11 cellular contexts compared by ENCODE assay signal in genomic region chr5:126003309-126003708, GRCh38.
DNase-seq lines count a peak whose midpoint lies in the region; ATAC-seq, FAIRE-seq and TF ChIP-seq lines count a peak whose summit lies in the region.
"Had no signal": no experiment of that assay in that cellular context is flagged by ENCODE, and none has a peak within 500 bp of the region (broad histone marks: within the 10 kb centered on the region; RNA-seq: fewer than 3 reads in every experiment).

No MANE protein-coding gene starts in this region.

- H3K4me3 ChIP-seq in fibroblast of mammary gland (ENCODE audit: control insufficient read depth, low read depth, low read length): no peak overlapping the region
- H3K4me3 ChIP-seq: lung had no signal

- H3K4me3 Mint-ChIP-seq in osteocyte (ENCODE audit: unreplicated experiment): no peak overlapping the region
- H3K4me3 Mint-ChIP-seq: CD4-positive, CD25-positive, alpha-beta regulatory T cell had no signal

- peak; percentile 67 for DNase-seq in AG08395 (ENCODE audit: low spot score)
- DNase-seq in NCI-H446 treated with DMSO at 0.1 percent for 48 hours (lab: John Stamatoyannopoulos, UW): peak; percentile 91
- DNase-seq in fibroblast of mammary gland (ENCODE audit: low read depth): peak; percentile 88
- DNase-seq in osteocyte (ENCODE audit: extremely low spot score, unreplicated experiment): no peak
- DNase-seq in GM19239 (ENCODE audit: insufficient read length, low spot score): no peak
- DNase-seq in occipital lobe (lab: John Stamatoyannopoulos, UW): no peak
- DNase-seq in RPMI8226: no peak
- DNase-seq: activated T-cell treated with anti-CD3 and anti-CD28 coated beads, Interleukin-2, amount 50 U/mL, for 1 hour; CD4-positive, CD25-positive, alpha-beta regulatory T cell had no signal

- H3K27ac Mint-ChIP-seq in osteocyte (ENCODE audit: unreplicated experiment): peak overlapping the region; percentile 83
- H3K27ac Mint-ChIP-seq: CD4-positive, CD25-positive, alpha-beta regulatory T cell had no signal

- FAIRE-seq in GM19239 (lab: Jason Lieb, UNC): no peak

- TF ChIP-seq CTCF in fibroblast of mammary gland (conservative IDR thresholded peaks at IDR 0.05; ENCODE audit: control insufficient read depth, insufficient read depth, low read depth, low read length) (no peak), osteocyte (IDR thresholded peaks at IDR 0.05) (no peak)

- ATAC-seq in GM19023 (IDR thresholded peaks at IDR 0.05; ENCODE audit: unreplicated experiment): no peak

- H3K27me3 Mint-ChIP-seq in osteocyte (ENCODE audit: unreplicated experiment): peaks cover 2% of the 10 kb centered on the region
- H3K27me3 Mint-ChIP-seq: CD4-positive, CD25-positive, alpha-beta regulatory T cell had no signal

- peaks cover 55% of the 10 kb centered on the region for H3K4me1 Mint-ChIP-seq in osteocyte (ENCODE audit: unreplicated experiment)
- H3K4me1 Mint-ChIP-seq: CD4-positive, CD25-positive, alpha-beta regulatory T cell had no signal

- no peaks in the 10 kb centered on the region for H3K9me3 Mint-ChIP-seq in osteocyte (ENCODE audit: unreplicated experiment)

- H3K36me3 Mint-ChIP-seq in osteocyte (ENCODE audit: unreplicated experiment): no peaks in the 10 kb centered on the region
- H3K36me3 Mint-ChIP-seq: CD4-positive, CD25-positive, alpha-beta regulatory T cell had no signal

Comparison
In these comparisons a context has a peak if more than half of its experiments do, and no peak if none do; other contexts are left out.
1. DNase-seq: peak in AG08395 (single experiment), NCI-H446 treated with DMSO at 0.1 percent for 48 hours (single experiment) and fibroblast of mammary gland (single experiment); none in osteocyte (single experiment), GM19239 (single experiment), occipital lobe (single experiment) and RPMI8226 (single experiment).